In genomic region chr6:113969888-113970807, GRCh38 we compare ENCODE assay signal across 8 cellular contexts. TPM values are rescaled to one million over a fixed set of nuclear protein-coding genes. Genes with fewer than 3 reads are reported as not detected.
DNase-seq lines count a peak whose midpoint lies in the region; ATAC-seq, FAIRE-seq and TF ChIP-seq lines count a peak whose summit lies in the region.

No MANE protein-coding gene starts in this region.

- no peak for TF ChIP-seq POLR2A in HepG2 (IDR thresholded peaks at IDR 0.05; ENCODE audit: insufficient read depth in 1 of 2, low read depth in 2 of 2, low read length in 2 of 2)

- peak; percentile 29 for ATAC-seq in HG02840 (IDR thresholded peaks at IDR 0.05; ENCODE audit: low FRiP score, unreplicated experiment)
- peak; percentile 80 for ATAC-seq in HepG2

- intact Hi-C loops in activated CD4-positive, alpha-beta T cell treated with anti-CD3 and anti-CD28 coated beads, Interleukin-2, amount 10 ng/mL, durations not matched to agents 24 days and 14 days (cut with micrococcal nuclease) = no loop called here
- intact Hi-C loops in HepG2 (cut with micrococcal nuclease; ENCODE audit: unreplicated experiment) = loop anchor here (10.0 kb wide), 1 partner anchor 195 kb away; no protein-coding TSS in a partner anchor

- FAIRE-seq in HepG2 (lab: Jason Lieb, UNC) = peak; percentile 49

- TF ChIP-seq CTCF in HepG2 (CRISPR knock-in tag; IDR thresholded peaks at IDR 0.05) = no peak

- H3K27ac Mint-ChIP-seq in activated CD4-positive, alpha-beta T cell treated with anti-CD3 and anti-CD28 coated beads, Interleukin-2, amount 10 ng/mL, durations not matched to agents 24 days and 14 days = peak overlapping the region; percentile 92

- peaks cover 40% of the 10 kb centered on the region for H4K20me1 ChIP-seq in HepG2 (ENCODE audit: insufficient read depth, low read length)

- H3K4me1 Mint-ChIP-seq in activated CD4-positive, alpha-beta T cell treated with anti-CD3 and anti-CD28 coated beads, Interleukin-2, amount 10 ng/mL, durations not matched to agents 24 days and 14 days = peaks cover 24% of the 10 kb centered on the region

- DNase-seq in NCI-H187 (lab: John Stamatoyannopoulos, UW) (peak; percentile 9 to 17), NCI-H187 treated with DMSO at 0.1 percent for 48 hours (lab: John Stamatoyannopoulos, UW) (no peak), NCI-H2107 (lab: John Stamatoyannopoulos, UW) (peak; percentile 7), dermis blood vessel endothelial cell (peak; percentile 67), HepG2 (ENCODE audit: low spot score) (peak; percentile 48)
- DNase-seq in activated CD4-positive, alpha-beta T cell treated with anti-CD3 and anti-CD28 coated beads, Interleukin-2, amount 10 ng/mL, durations not matched to agents 24 days and 14 days = peak; percentile 86
- DNase-seq in stimulated activated CD4-positive, alpha-beta T cell treated with anti-CD3 and anti-CD28 coated beads, Interleukin-4, amount 100 ng/mL, for 4 hours = peak; percentile 38 to 49

- H3K9me3 Mint-ChIP-seq in activated CD4-positive, alpha-beta T cell treated with anti-CD3 and anti-CD28 coated beads, Interleukin-2, amount 10 ng/mL, durations not matched to agents 24 days and 14 days = no peaks in the 10 kb centered on the region

- H2AFZ ChIP-seq in HepG2 (ENCODE audit: low read length) = no peak overlapping the region

- no peaks in the 10 kb centered on the region for H3K36me3 ChIP-seq in HepG2 (replicated peaks in 1 of 2; ENCODE audit: control insufficient read depth in 1 of 2, insufficient read depth in 2 of 2, low read length in 2 of 2)

- POLR2A ChIA-PET in HepG2 (lab: Yijun Ruan, JAX) = interaction anchor here (1.4 kb wide), 2 partner anchors 198 to 373 kb away, joined by 3 to 7 read pairs; no protein-coding TSS in a partner anchor

- peaks cover 4% of the 10 kb centered on the region for H3K27me3 Mint-ChIP-seq in activated CD4-positive, alpha-beta T cell treated with anti-CD3 and anti-CD28 coated beads, Interleukin-2, amount 10 ng/mL, durations not matched to agents 24 days and 14 days

- peak overlapping the region; percentile 85 to 88 (median 86) for H3K4me3 ChIP-seq in HepG2 (replicated peaks in 1 of 3; ENCODE audit: insufficient read depth in 1 of 3, low read depth in 2 of 3, low read length in 3 of 3)

- under 1% methylated on average over 40 of the region's 70 CpGs for WGBS in HepG2 (ENCODE audit: low lambda C conversion rate)

- H3K4me2 ChIP-seq in HepG2 (ENCODE audit: low read depth, low read length) = peak overlapping the region; percentile 61

- peak overlapping the region; percentile 93 for H3K27ac ChIP-seq in HepG2 (ENCODE audit: extremely low read length, insufficient read depth, low read length)

- H3K9ac ChIP-seq in HepG2 (ENCODE audit: insufficient read depth, low read depth, low read length) = peak overlapping the region; percentile 97

- CTCF ChIA-PET in HepG2 (lab: Yijun Ruan, JAX; ENCODE audit: low intra/inter-chr PET ratio, low total read pairs) = no interaction called here

- peak overlapping the region; percentile 97 for H3K4me3 Mint-ChIP-seq in activated CD4-positive, alpha-beta T cell treated with anti-CD3 and anti-CD28 coated beads, Interleukin-2, amount 10 ng/mL, durations not matched to agents 24 days and 14 days

- H3K36me3 Mint-ChIP-seq in activated CD4-positive, alpha-beta T cell treated with anti-CD3 and anti-CD28 coated beads, Interleukin-2, amount 10 ng/mL, durations not matched to agents 24 days and 14 days (ENCODE audit: low read depth) = peaks cover 4% of the 10 kb centered on the region

- TF ChIP-seq RAD21 in HepG2 (CRISPR knock-in tag; IDR thresholded peaks at IDR 0.05) = no peak

- H3K9me3 ChIP-seq in HepG2 (ENCODE audit: low read length) = no peaks in the 10 kb centered on the region

- no TSS peak for BruUV-seq in HepG2 (replicated peaks; lab: Mats Ljungman, UMichigan)

- H3K27me3 ChIP-seq in HepG2 (ENCODE audit: control insufficient read depth in 1 of 2, insufficient read depth in 2 of 2, low read length in 2 of 2) = no peaks in the 10 kb centered on the region; a peak in 1 of 5 replicates

- peaks cover 58% of the 10 kb centered on the region for H3K79me2 ChIP-seq in HepG2 (ENCODE audit: insufficient read depth, low read length)

- in situ Hi-C loops in HepG2 (cut with HindIII; ENCODE audit: extremely low pct_ligation_motif_present, low pct_unique_long_range_greater_than_20kb) = loop anchor here (10.0 kb wide), 1 partner anchor 1575 kb away; no protein-coding TSS in a partner anchor

- TF ChIP-seq EP300 in HepG2 (IDR thresholded peaks at IDR 0.05; ENCODE audit: low read depth in 2 of 2, low read length in 2 of 2) (no peak), HepG2 (CRISPR knock-in tag; IDR thresholded peaks at IDR 0.05; ENCODE audit: borderline replicate concordance) (no peak)

- H3K4me1 ChIP-seq in HepG2 (ENCODE audit: insufficient read depth, low read length) = peaks cover 50% of the 10 kb centered on the region

TF ChIP-seq in HepG2, 621 proteins besides CTCF, POLR2A, EP300 and RAD21 (continues in another document):
- TF ChIP-seq ZBTB44 (CRISPR knock-in tag; IDR thresholded peaks at IDR 0.05) (no peak), XRCC5 (optimal IDR thresholded peaks at IDR 0.05; ENCODE audit: low read length) (no peak), FOXK1 (CRISPR knock-in tag; IDR thresholded peaks at IDR 0.05; ENCODE audit: borderline replicate concordance, low read depth) (0 out of 2 replicates have a peak, but pooled peaks have one; percentile 19), EED (CRISPR knock-in tag; IDR thresholded peaks at IDR 0.05) (no peak), CAMTA2 (CRISPR knock-in tag; IDR thresholded peaks at IDR 0.05; ENCODE audit: borderline replicate concordance) (no peak), ARNTL (CRISPR knock-in tag; IDR thresholded peaks at IDR 0.05) (no peak), DMTF1 (CRISPR knock-in tag; IDR thresholded peaks at IDR 0.05) (0 out of 2 replicates have a peak, but pooled peaks have one; percentile 12)
- TF ChIP-seq, protein P1, sequence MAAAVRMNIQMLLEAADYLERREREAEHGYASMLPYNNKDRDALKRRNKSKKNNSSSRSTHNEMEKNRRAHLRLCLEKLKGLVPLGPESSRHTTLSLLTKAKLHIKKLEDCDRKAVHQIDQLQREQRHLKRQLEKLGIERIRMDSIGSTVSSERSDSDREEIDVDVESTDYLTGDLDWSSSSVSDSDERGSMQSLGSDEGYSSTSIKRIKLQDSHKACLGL (CRISPR knock-in tag; IDR thresholded peaks at IDR 0.05) = no peak

RNA-seq across cellular contexts. Expression of gene HDAC2, which starts 0.8 kb away (rescaled TPM):
- total RNA-seq in activated CD4-positive, alpha-beta T cell treated with anti-CD3 and anti-CD28 coated beads, Interleukin-2, amount 10 ng/mL, durations not matched to agents 24 days and 14 days = 134 and 139 TPM in 2 replicates
- total RNA-seq in dermis blood vessel endothelial cell = 74.2 and 152 TPM in 2 replicates
- 99.6 and 170 TPM in 2 replicates for total RNA-seq in HepG2 (2016; rRNA removed; fragmentation: Illumina TruSeq; extraction: Trizol)
- total RNA-seq in HepG2 (2016; cell fraction: cytosol; rRNA removed; fragmentation: Illumina TruSeq; extraction: Trizol; ENCODE audit: low read depth) = 13.4 and 18.2 TPM in 2 replicates
- 100 and 169 TPM in 2 replicates for total RNA-seq in HepG2 (2016; cell fraction: insoluble cytoplasmic fraction; rRNA removed; fragmentation: Illumina TruSeq; extraction: Trizol)
- total RNA-seq in HepG2 (2016; cell fraction: membrane; rRNA removed; fragmentation: Illumina TruSeq; extraction: Trizol) = 32.7 and 41.5 TPM in 2 replicates
- 71.4 and 71.5 TPM in 2 replicates for total RNA-seq in HepG2 (2016; cell fraction: nucleus; rRNA removed; fragmentation: Illumina TruSeq; extraction: Trizol)
- 72.0 and 114 TPM in 2 replicates for polyA plus RNA-seq in HepG2 (2011; rRNA removed)
- polyA plus RNA-seq in HepG2 (2011; cell fraction: cytosol; rRNA removed) = 55.6 and 87.9 TPM in 2 replicates
- 32.5 and 37.3 TPM in 2 replicates for polyA plus RNA-seq in HepG2 (2011; cell fraction: nucleus; rRNA removed)
- 131 and 160 TPM in 2 replicates for polyA plus RNA-seq in HepG2 (2012)
- polyA plus RNA-seq in HepG2 (2016; cell fraction: cytosol; fragmentation: Illumina TruSeq; extraction: Trizol; ENCODE audit: low read depth) = 12.6 TPM in 2 replicates
- polyA plus RNA-seq in HepG2 (2016; cell fraction: insoluble cytoplasmic fraction; fragmentation: Illumina TruSeq; extraction: Trizol; ENCODE audit: low read depth) = 222 and 244 TPM in 2 replicates
- 18.9 and 24.6 TPM in 2 replicates for polyA plus RNA-seq in HepG2 (2016; cell fraction: membrane; fragmentation: Illumina TruSeq; extraction: Trizol; ENCODE audit: low read depth)
- 110 and 116 TPM in 2 replicates for polyA plus RNA-seq in HepG2 (2016; cell fraction: nucleus; fragmentation: Illumina TruSeq; extraction: Trizol; ENCODE audit: insufficient read depth, low read depth)
- 74.4 and 82.8 TPM in 2 replicates for polyA minus RNA-seq in HepG2 (2011; rRNA and poly(A)+ RNA removed; ENCODE audit: low replicate concordance)
- 103 and 123 TPM in 2 replicates for polyA minus RNA-seq in HepG2 (2011; cell fraction: cytosol; rRNA and poly(A)+ RNA removed)
- 90.6 and 114 TPM in 2 replicates for polyA minus RNA-seq in HepG2 (2011; cell fraction: nucleus; rRNA and poly(A)+ RNA removed)
